In the genomic region with DNA sequence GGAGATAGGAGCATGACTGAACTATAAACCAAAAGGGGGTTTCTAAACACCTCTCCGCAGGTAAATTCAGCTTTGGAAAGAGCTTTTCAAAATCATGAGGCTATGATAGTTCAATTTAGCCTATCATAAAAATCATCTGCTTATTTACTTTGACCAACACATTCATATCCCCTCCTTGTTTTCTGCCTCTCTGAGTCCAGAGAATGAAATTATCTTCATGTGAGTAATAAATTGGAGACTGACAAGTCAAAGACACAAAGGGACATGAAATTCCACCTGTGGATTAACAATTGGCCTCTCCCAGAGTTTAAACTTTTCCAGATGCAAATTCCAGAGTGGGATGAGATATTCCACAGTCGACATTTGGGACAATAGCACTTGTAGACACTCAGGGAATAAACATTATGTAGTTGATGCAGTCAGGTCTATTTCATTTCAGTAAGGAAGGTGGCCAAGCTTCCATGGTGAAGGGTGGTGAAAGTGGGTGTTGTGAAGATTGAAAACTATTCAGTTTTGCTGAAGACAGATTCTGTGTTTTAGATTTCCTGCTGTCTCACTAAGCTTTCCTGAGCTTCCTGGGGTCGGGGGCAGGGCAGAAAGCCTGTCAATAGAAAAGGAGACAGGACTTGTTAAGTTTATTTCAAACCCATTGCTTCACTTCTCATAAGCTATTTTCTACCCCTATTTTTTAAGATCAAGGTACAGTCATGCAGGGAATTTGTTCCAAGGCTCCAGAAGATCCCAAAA, we compare ENCODE assay signal across 9 cellular contexts.
DNase-seq lines count a peak whose midpoint lies in the region; ATAC-seq and TF ChIP-seq lines count a peak whose summit lies in the region.
"Had no signal": no experiment of that assay in that cellular context is flagged by ENCODE, and none has a peak within 500 bp of the region (broad histone marks: within the 10 kb centered on the region; RNA-seq: fewer than 3 reads in every experiment).

No MANE protein-coding gene starts in this region.

- peak overlapping the region; percentile 77 for H3K4me2 ChIP-seq in PC-3 (ENCODE audit: low read length)
- no peak overlapping the region for H3K4me2 ChIP-seq in trophoblast cell (ENCODE audit: low read length)

- H4K91ac ChIP-seq in trophoblast cell (ENCODE audit: low read depth, low read length): no peak overlapping the region

- H3K4me1 Mint-ChIP-seq in CD8-positive, alpha-beta T cell (ENCODE audit: low read depth): peaks cover 86% of the 10 kb centered on the region
- H3K4me1 Mint-ChIP-seq in central memory CD8-positive, alpha-beta T cell: peaks cover 84% of the 10 kb centered on the region

- H4K12ac ChIP-seq in trophoblast cell (ENCODE audit: low read depth, low read length): no peak overlapping the region

- H3K79me1 ChIP-seq in trophoblast cell (ENCODE audit: low read length): peaks cover 7% of the 10 kb centered on the region

- no peaks in the 10 kb centered on the region for H3K36me3 Mint-ChIP-seq in CD8-positive, alpha-beta T cell
- peaks cover 4% of the 10 kb centered on the region for H3K36me3 Mint-ChIP-seq in central memory CD8-positive, alpha-beta T cell (ENCODE audit: insufficient read depth)

- H2AFZ ChIP-seq in PC-3 (ENCODE audit: low read length): no peak overlapping the region; the same call in 1 of the 2 replicates
- peak overlapping the region; percentile 27 for H2AFZ ChIP-seq in trophoblast cell (ENCODE audit: insufficient read depth, low read length, poor library complexity)

- TF ChIP-seq CTCF in CD8-positive, alpha-beta T cell (IDR thresholded peaks at IDR 0.05): no peak
- TF ChIP-seq CTCF in PC-3 (conservative IDR thresholded peaks at IDR 0.05; ENCODE audit: low read depth, low read length): no peak

- no peak overlapping the region for H2BK120ac ChIP-seq in trophoblast cell (ENCODE audit: insufficient read depth, low read length, poor library complexity)

- no peaks in the 10 kb centered on the region for H3K9me3 ChIP-seq in CD8-positive, alpha-beta T cell (ENCODE audit: low read length)
- H3K9me3 ChIP-seq in PC-3 (ENCODE audit: low read length) (no peaks in the 10 kb centered on the region), trophoblast cell (ENCODE audit: insufficient read depth, low read depth, low read length) (no peaks in the 10 kb centered on the region)

- no peak for DNase-seq in CD8-positive, alpha-beta T cell
- DNase-seq in PC-3: peak; percentile 66
- DNase-seq in central memory CD8-positive, alpha-beta T cell (ENCODE audit: low spot score in 2 of 2): no peak
- DNase-seq in trophoblast cell: no peak
- DNase-seq in Ammon's horn (ENCODE audit: low spot score): no peak
- DNase-seq in NCI-H1930 (lab: John Stamatoyannopoulos, UW): no peak
- no peak for DNase-seq in D341Med (ENCODE audit: low spot score)
- DNase-seq: DMS79 had no signal

- H3K9me2 ChIP-seq in PC-3 (replicated peaks; ENCODE audit: low read length): no peaks in the 10 kb centered on the region

- no peak overlapping the region for H3K4ac ChIP-seq in trophoblast cell (ENCODE audit: low read depth, low read length)

- peaks cover 59% of the 10 kb centered on the region for H3K4me1 ChIP-seq in CD8-positive, alpha-beta T cell (ENCODE audit: insufficient read depth, low read length)
- peaks cover 85% of the 10 kb centered on the region for H3K4me1 ChIP-seq in PC-3 (ENCODE audit: insufficient read depth, low read length)
- H3K4me1 ChIP-seq in trophoblast cell (ENCODE audit: control insufficient read depth in 1 of 2, insufficient read depth in 2 of 2, low read length in 2 of 2): peaks cover 12 to 19% of the 10 kb centered on the region in 2 experiments

- no peaks in the 10 kb centered on the region for H3K27me3 ChIP-seq in CD8-positive, alpha-beta T cell (ENCODE audit: insufficient read depth, low read length)
- H3K27me3 ChIP-seq in PC-3 (ENCODE audit: low read length) (no peaks in the 10 kb centered on the region), trophoblast cell (ENCODE audit: insufficient read depth, low read length) (no peaks in the 10 kb centered on the region)

- H3K14ac ChIP-seq in trophoblast cell (ENCODE audit: low read length): no peak overlapping the region

- no peak overlapping the region for H2BK5ac ChIP-seq in trophoblast cell (ENCODE audit: low read depth, low read length, poor library complexity)

- H2BK12ac ChIP-seq in trophoblast cell (ENCODE audit: low read length): no peak overlapping the region

- no peak overlapping the region for H3K23ac ChIP-seq in trophoblast cell (ENCODE audit: low read length)

- no peaks in the 10 kb centered on the region for H4K20me1 ChIP-seq in PC-3 (ENCODE audit: low read length)

- CTCF ChIA-PET in CD8-positive, alpha-beta T cell (lab: Charles Lee): interaction anchor here (1.0 to 3.8 kb wide), 11 partner anchors 12 to 290 kb away, joined by 3 to 15 read pairs (median 4); no protein-coding TSS in a partner anchor
- CTCF ChIA-PET in PC-3 (lab: Charles Lee): interaction anchor here (0.6 to 1.1 kb wide), 2 partner anchors 14 to 172 kb away, joined by 4 to 5 read pairs; no protein-coding TSS in a partner anchor

- H3K79me2 ChIP-seq in PC-3 (ENCODE audit: low read length) (no peaks in the 10 kb centered on the region), trophoblast cell (ENCODE audit: control insufficient read depth, insufficient read depth, low read length, poor library complexity) (no peaks in the 10 kb centered on the region)

- no peak for ATAC-seq in CD8-positive, alpha-beta T cell
- peak; percentile 31 for ATAC-seq in PC-3
- no peak for ATAC-seq in central memory CD8-positive, alpha-beta T cell (replicated peaks; ENCODE audit: extremely low read depth, poor library complexity, severe bottlenecking)
- ATAC-seq in HG02798 (IDR thresholded peaks at IDR 0.05; ENCODE audit: poor library complexity, unreplicated experiment): no peak

- H3F3A ChIP-seq in PC-3 (ENCODE audit: low read length, unreplicated experiment): peaks cover 3% of the 10 kb centered on the region

- peak overlapping the region; percentile 88 for H3K27ac Mint-ChIP-seq in CD8-positive, alpha-beta T cell
- H3K27ac Mint-ChIP-seq in central memory CD8-positive, alpha-beta T cell (ENCODE audit: low read depth): peak overlapping the region; percentile 91

- WGBS in trophoblast cell (ENCODE audit: extremely low coverage, insufficient coverage, insufficient read length): no CpG with 5 or more reads among the region's 3 CpGs

- peak overlapping the region; percentile 42 for H3K4me3 Mint-ChIP-seq in CD8-positive, alpha-beta T cell
- peak overlapping the region; percentile 67 for H3K4me3 Mint-ChIP-seq in central memory CD8-positive, alpha-beta T cell

- POLR2A ChIA-PET in CD8-positive, alpha-beta T cell (lab: Charles Lee): interaction anchor here (0.6 to 4.0 kb wide), 9 partner anchors 13 to 146 kb away, joined by 3 to 28 read pairs (median 4); a partner anchor contains a TSS
- POLR2A ChIA-PET in PC-3 (lab: Charles Lee; ENCODE audit: unreplicated experiment): no interaction called here

- no peak overlapping the region for H3K18ac ChIP-seq in trophoblast cell (ENCODE audit: low read length)

- H3K4me3 ChIP-seq in CD8-positive, alpha-beta T cell (ENCODE audit: low read depth, low read length): no peak overlapping the region
- peak overlapping the region; percentile 41 for H3K4me3 ChIP-seq in PC-3 (ENCODE audit: low read length)
- H3K4me3 ChIP-seq in trophoblast cell (ENCODE audit: low read depth, low read length): no peak overlapping the region

- intact Hi-C loops in CD8-positive, alpha-beta T cell (cut with DNase I, micrococcal nuclease): loop anchor here (1.0 to 10.0 kb wide), 7 partner anchors 12 to 262 kb away; a partner anchor contains a TSS
- intact Hi-C loops in PC-3 (cut with micrococcal nuclease): loop anchor here (2.0 to 5.0 kb wide), 5 partner anchors 16 to 260 kb away; a partner anchor contains a TSS

- H3K9me3 Mint-ChIP-seq in CD8-positive, alpha-beta T cell: no peaks in the 10 kb centered on the region
- H3K9me3 Mint-ChIP-seq in central memory CD8-positive, alpha-beta T cell: no peaks in the 10 kb centered on the region

- H3K27ac ChIP-seq in CD8-positive, alpha-beta T cell (ENCODE audit: low read depth, low read length): peak overlapping the region; percentile 2
- H3K27ac ChIP-seq in PC-3 (ENCODE audit: low read length): peak overlapping the region; percentile 90
- H3K27ac ChIP-seq in trophoblast cell (ENCODE audit: low read depth, low read length): peak overlapping the region; percentile 8

- H3K36me3 ChIP-seq in CD8-positive, alpha-beta T cell (ENCODE audit: insufficient read depth, low read length): no peaks in the 10 kb centered on the region
- H3K36me3 ChIP-seq in PC-3 (ENCODE audit: low read depth, low read length) (no peaks in the 10 kb centered on the region), trophoblast cell (ENCODE audit: control insufficient read depth in 1 of 2, insufficient read depth in 2 of 2, low read length in 2 of 2) (no peaks in the 10 kb centered on the region)

- no peak overlapping the region for H4K8ac ChIP-seq in trophoblast cell (ENCODE audit: low read depth, low read length)

- no peaks in the 10 kb centered on the region for H3K27me3 Mint-ChIP-seq in CD8-positive, alpha-beta T cell (ENCODE audit: low read depth)
- no peaks in the 10 kb centered on the region for H3K27me3 Mint-ChIP-seq in central memory CD8-positive, alpha-beta T cell

- H2AK5ac ChIP-seq in trophoblast cell (ENCODE audit: low read length): no peak overlapping the region

- H3K9ac ChIP-seq in PC-3 (ENCODE audit: low read length) (peak overlapping the region; percentile 39), trophoblast cell (ENCODE audit: low read length) (no peak overlapping the region)

- BruUV-seq in PC-3 (replicated peaks; lab: Mats Ljungman, UMichigan): TSS peak; percentile 34

Comparison
In these comparisons a context has a peak if more than half of its experiments do, and no peak if none do; other contexts are left out.
1. H3K27ac ChIP-seq: peak in every context shown above with its lines; median percentile 90 in PC-3; 8 in trophoblast cell; 2 in CD8-positive, alpha-beta T cell.